ENCODE assay signal across 20 cellular contexts in genomic region chr2:24400207-24400907, GRCh38. TPM values are rescaled to one million over a fixed set of nuclear protein-coding genes. Genes with fewer than 3 reads are reported as not detected.
DNase-seq lines count a peak whose midpoint lies in the region; ATAC-seq and TF ChIP-seq lines count a peak whose summit lies in the region.
"Had no signal": no experiment of that assay in that cellular context is flagged by ENCODE, and none has a peak within 500 bp of the region (broad histone marks: within the 10 kb centered on the region; RNA-seq: fewer than 3 reads in every experiment).

No MANE protein-coding gene starts in this region.

- no peaks in the 10 kb centered on the region for H4K20me1 ChIP-seq in PC-9 (ENCODE audit: insufficient read depth)

- H3K79me2 ChIP-seq in PC-9 (ENCODE audit: low read depth) = no peaks in the 10 kb centered on the region

- BruUV-seq in PC-9 (replicated peaks; lab: Mats Ljungman, UMichigan) = no TSS peak

- no peaks in the 10 kb centered on the region for H3K9me3 Mint-ChIP-seq in neural crest cell
- H3K9me3 Mint-ChIP-seq: activated B cell treated with CpG ODN at 0.5 μM for 24 hours; activated T-cell treated with anti-CD3 and anti-CD28 coated beads, Interleukin-2, amount 50 U/mL, for 24 hours; CD8-positive, alpha-beta T cell; stimulated activated memory B cell treated with anti-CD40 and anti-IgM and Interleukin-4, amounts not matched to agents 10 μg/mL and 1 μg/mL and 100 μg/mL, for 72 hours had no signal

- no peak for ATAC-seq in HG03097 (IDR thresholded peaks at IDR 0.05; ENCODE audit: low FRiP score, unreplicated experiment)
- no peak for ATAC-seq in HG02623 (IDR thresholded peaks at IDR 0.05; ENCODE audit: unreplicated experiment)
- ATAC-seq: activated CD8-positive, alpha-beta T cell treated with anti-CD3 and anti-CD28 coated beads, Interleukin-2, amount 10 ng/mL, durations not matched to agents 7 days and 5 days; CD8-positive, alpha-beta T cell; right lobe of liver; stimulated activated memory B cell treated with anti-CD40 and anti-IgM and Interleukin-4, amounts not matched to agents 10 μg/mL and 1 μg/mL and 100 μg/mL, for 72 hours had no signal

- no peaks in the 10 kb centered on the region for H3K27me3 ChIP-seq in PC-9 (ENCODE audit: insufficient read depth, low read depth)
- H3K27me3 ChIP-seq: right lobe of liver, thyroid gland had no signal

- peak overlapping the region; percentile 78 for H3K27ac Mint-ChIP-seq in neural crest cell (ENCODE audit: unreplicated experiment)
- H3K27ac Mint-ChIP-seq: activated B cell treated with CpG ODN at 0.5 μM for 24 hours; activated CD8-positive, alpha-beta T cell treated with anti-CD3 and anti-CD28 coated beads, Interleukin-2, amount 10 ng/mL, durations not matched to agents 7 days and 5 days; CD8-positive, alpha-beta T cell; stimulated activated memory B cell treated with anti-CD40 and anti-IgM and Interleukin-4, amounts not matched to agents 10 μg/mL and 1 μg/mL and 100 μg/mL, for 72 hours had no signal

- no peaks in the 10 kb centered on the region for H3K36me3 ChIP-seq in PC-9 (ENCODE audit: low read depth)
- H3K36me3 ChIP-seq: right lobe of liver, thyroid gland had no signal

- H3K9me2 ChIP-seq in PC-9 (ENCODE audit: insufficient read depth) = no peaks in the 10 kb centered on the region

- 0 out of 2 replicates have a peak overlapping the region, but pooled peaks have one; percentile 36 for H2AFZ ChIP-seq in PC-9

- H3K4me1 ChIP-seq in PC-9 (replicated peaks; ENCODE audit: insufficient read depth) = no peaks in the 10 kb centered on the region
- H3K4me1 ChIP-seq: right lobe of liver had no signal

- no peak overlapping the region for H3K4me3 ChIP-seq in PC-9
- H3K4me3 ChIP-seq: right lobe of liver, thyroid gland had no signal

- DNase-seq in COR-L47 (lab: John Stamatoyannopoulos, UW) (peak; percentile 75), NCI-H146 treated with DMSO at 0.1 percent for 48 hours (lab: John Stamatoyannopoulos, UW; ENCODE audit: unreplicated experiment) (peak; percentile 88), PC-9 (no peak), neural crest cell (ENCODE audit: low read depth, low spot score) (no peak), hepatic stellate cell (ENCODE audit: low spot score) (no peak), RWPE1 (ENCODE audit: low spot score) (no peak)
- DNase-seq: activated B cell treated with CpG ODN at 0.5 μM for 24 hours; activated CD8-positive, alpha-beta T cell treated with anti-CD3 and anti-CD28 coated beads, Interleukin-2, amount 10 ng/mL, durations not matched to agents 7 days and 5 days; activated naive CD4-positive, alpha-beta T cell treated with Interleukin-2 at 50 U/mL for 16 hours; activated T-cell treated with anti-CD3 and anti-CD28 coated beads, Interleukin-2, amount 50 U/mL, for 24 hours; CD8-positive, alpha-beta T cell; central memory CD4-positive, alpha-beta T cell; erythroblast; NCI-H1048; NCI-H524 treated with DMSO at 0.1 percent for 48 hours; thyroid gland had no signal

- no peaks in the 10 kb centered on the region for H3K27me3 Mint-ChIP-seq in neural crest cell (ENCODE audit: low read depth)

- no peaks in the 10 kb centered on the region for H3F3A ChIP-seq in PC-9 (ENCODE audit: insufficient read depth, low read depth)

- TF ChIP-seq CTCF in PC-9 (conservative IDR thresholded peaks at IDR 0.05) (no peak), neural crest cell (conservative IDR thresholded peaks at IDR 0.05) (no peak), RWPE1 (conservative IDR thresholded peaks at IDR 0.05; ENCODE audit: low read depth) (no peak)

- POLR2A ChIA-PET in PC-9 (lab: Charles Lee; ENCODE audit: unreplicated experiment) = no interaction called here
- POLR2A ChIA-PET in RWPE1 (lab: Yijun Ruan, JAX; ENCODE audit: low non-redundant PET) = no interaction called here

- intact Hi-C loops in PC-9 (cut with micrococcal nuclease; ENCODE audit: unreplicated experiment) = no loop called here

- no peak overlapping the region for H3K27ac ChIP-seq in PC-9
- H3K27ac ChIP-seq in RWPE1 = no peak overlapping the region
- H3K27ac ChIP-seq: right lobe of liver, thyroid gland had no signal

- no peaks in the 10 kb centered on the region for H3K9me3 ChIP-seq in PC-9 (ENCODE audit: insufficient read depth, low read depth)
- H3K9me3 ChIP-seq: right lobe of liver, thyroid gland had no signal

- H3K4me1 Mint-ChIP-seq in neural crest cell = peaks cover 21% of the 10 kb centered on the region
- H3K4me1 Mint-ChIP-seq: activated B cell treated with CpG ODN at 0.5 μM for 24 hours; stimulated activated memory B cell treated with anti-CD40 and anti-IgM and Interleukin-4, amounts not matched to agents 10 μg/mL and 1 μg/mL and 100 μg/mL, for 72 hours had no signal

- H3K4me2 ChIP-seq in PC-9 = no peak overlapping the region

- H3K36me3 Mint-ChIP-seq in neural crest cell (ENCODE audit: low read depth) = no peaks in the 10 kb centered on the region
- H3K36me3 Mint-ChIP-seq: CD8-positive, alpha-beta T cell; stimulated activated memory B cell treated with anti-CD40 and anti-IgM and Interleukin-4, amounts not matched to agents 10 μg/mL and 1 μg/mL and 100 μg/mL, for 72 hours had no signal

- CTCF ChIA-PET in PC-9 (lab: Charles Lee) = no interaction called here
- CTCF ChIA-PET in RWPE1 (lab: Yijun Ruan, JAX) = no interaction called here

- H3K4me3 Mint-ChIP-seq in neural crest cell = no peak overlapping the region
- H3K4me3 Mint-ChIP-seq: activated B cell treated with CpG ODN at 0.5 μM for 24 hours; activated CD8-positive, alpha-beta T cell treated with anti-CD3 and anti-CD28 coated beads, Interleukin-2, amount 10 ng/mL, durations not matched to agents 7 days and 5 days; activated T-cell treated with anti-CD3 and anti-CD28 coated beads, Interleukin-2, amount 50 U/mL, for 24 hours; CD8-positive, alpha-beta T cell; stimulated activated memory B cell treated with anti-CD40 and anti-IgM and Interleukin-4, amounts not matched to agents 10 μg/mL and 1 μg/mL and 100 μg/mL, for 72 hours had no signal

RNA-seq across cellular contexts. Expression of gene ITSN2, which starts 40.0 kb away (rescaled TPM):
- 28.4 and 30.4 TPM in 2 replicates for total RNA-seq in PC-9 (2021)
- total RNA-seq in neural crest cell = 13.6 and 13.7 TPM in 2 replicates

Comparison
In these comparisons a context has a peak if more than half of its experiments do, and no peak if none do; other contexts are left out.
1. DNase-seq: peak in COR-L47 (single experiment) and NCI-H146 treated with DMSO at 0.1 percent for 48 hours (single experiment); none in PC-9 (0 of 2), neural crest cell (single experiment), hepatic stellate cell (single experiment) and RWPE1 (single experiment).